ENCODE assay signal across 24 cellular contexts in genomic region chr12:28054583-28054982, GRCh38.
"Had no signal": no experiment of that assay in that cellular context is flagged by ENCODE, and none has a peak within 500 bp of the region (broad histone marks: within the 10 kb centered on the region; RNA-seq: fewer than 3 reads in every experiment).

No MANE protein-coding gene starts in this region.

- H3K27ac ChIP-seq: neural progenitor cell, ovary, parathyroid adenoma, psoas muscle, right lobe of liver, sigmoid colon, stomach, thoracic aorta, thyroid gland, tibial nerve, upper lobe of left lung, vagina had no signal

- H3K36me3 ChIP-seq: neural progenitor cell, ovary, right lobe of liver, sigmoid colon, stomach, thoracic aorta, thyroid gland, tibial nerve, upper lobe of left lung, vagina had no signal

- H3K9me3 ChIP-seq: ovary, psoas muscle, right lobe of liver, sigmoid colon, stomach, thoracic aorta, thyroid gland, tibial nerve, upper lobe of left lung, vagina had no signal

- FAIRE-seq: small intestine, urothelium cell line had no signal

- H3K4me1 ChIP-seq: neural progenitor cell, parathyroid adenoma, right lobe of liver, sigmoid colon, stomach, thyroid gland, upper lobe of left lung had no signal

- H3K4me3 ChIP-seq: neural progenitor cell, ovary, psoas muscle, right lobe of liver, sigmoid colon, stomach, thoracic aorta, thyroid gland, tibial nerve, upper lobe of left lung, vagina had no signal

- H3K27me3 ChIP-seq: neural progenitor cell, ovary, right lobe of liver, sigmoid colon, stomach, thyroid gland, tibial nerve, upper lobe of left lung, vagina had no signal

- DNase-seq: natural killer cell; occipital lobe; ovary; psoas muscle; right cardiac atrium; right lobe of liver; sigmoid colon; small intestine; stimulated activated CD4-positive, alpha-beta T cell treated with anti-CD3 and anti-CD28 coated beads, Interleukin-15, amount 100 ng/mL, for 24 hours; stimulated activated CD4-positive, alpha-beta T cell treated with anti-CD3 and anti-CD28 coated beads, Interleukin-2, amount 100 ng/mL, for 24 hours; stimulated activated CD4-positive, alpha-beta T cell treated with anti-CD3 and anti-CD28 coated beads, Interleukin-2, amount 100 ng/mL, for 48 hours; stimulated activated CD4-positive, alpha-beta T cell treated with anti-CD3 and anti-CD28 coated beads, Interleukin-4, amount 100 ng/mL, for 24 hours; stimulated activated naive B cell treated with anti-CD40 and anti-IgM and Interleukin-4, amounts not matched to agents 10 μg/mL and 1 μg/mL and 100 μg/mL, for 72 hours; stimulated activated naive CD4-positive, alpha-beta T cell treated with Interleukin-2 at 50 U/mL for 16 hours; stomach; thyroid gland; trophoblast cell; upper lobe of left lung had no signal
